ENCODE assay signal across 1 cellular context in genomic region chr13:83681547-83681946, GRCh38.
TF ChIP-seq lines count a peak whose summit lies in the region.

No MANE protein-coding gene starts in this region.

TF ChIP-seq in GM23338, 12 proteins besides CTCF, POLR2A, EP300 and RAD21 (continued from another document):
- TF ChIP-seq REST (IDR thresholded peaks at IDR 0.05; ENCODE audit: unreplicated experiment) (no peak), EZH2phosphoT487 (IDR thresholded peaks at IDR 0.05; ENCODE audit: unreplicated experiment) (no peak), EZH2 (IDR thresholded peaks at IDR 0.05; ENCODE audit: low read depth, unreplicated experiment) (no peak), NANOG (IDR thresholded peaks at IDR 0.05; ENCODE audit: borderline replicate concordance) (no peak), ZNF331 (CRISPR knock-in tag; IDR thresholded peaks at IDR 0.05; ENCODE audit: low read depth) (no peak), CREB1 (CRISPR knock-in tag; IDR thresholded peaks at IDR 0.05; ENCODE audit: low read depth) (no peak), ZNF114 (CRISPR knock-in tag; IDR thresholded peaks at IDR 0.05) (no peak)
